Comparison of ENCODE assay signal across 38 cellular contexts in the genomic region with DNA sequence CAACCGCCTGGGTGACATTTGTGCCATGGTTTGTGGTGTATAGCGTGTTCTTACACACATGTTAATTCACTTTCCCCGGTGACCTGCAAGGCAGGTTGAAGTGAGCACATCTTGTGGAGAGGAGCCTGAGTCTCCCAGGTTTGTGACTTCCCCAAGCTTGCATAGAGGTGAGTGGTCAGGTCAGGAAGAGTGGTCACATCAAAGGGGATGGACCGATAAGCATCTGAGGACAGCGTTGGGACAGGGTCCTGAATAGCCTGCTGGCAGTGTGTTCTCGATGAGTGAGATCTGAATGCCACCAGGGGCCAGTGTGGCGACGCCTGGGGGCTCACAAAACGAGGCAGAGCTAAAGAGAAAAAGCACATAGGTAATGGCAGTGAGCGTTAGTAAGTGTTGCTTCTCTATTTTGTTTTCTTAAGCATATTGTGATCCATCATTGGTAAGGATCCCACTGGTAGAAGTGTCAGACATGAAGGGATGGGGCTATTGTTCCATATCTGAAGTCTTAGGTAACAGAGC.
A peak's percentile ranks its signal among the peaks of the same experiment; 100 is the strongest.
DNase-seq lines count a peak whose midpoint lies in the region; ATAC-seq, FAIRE-seq and TF ChIP-seq lines count a peak whose summit lies in the region.
"Had no signal": no experiment of that assay in that cellular context is flagged by ENCODE, and none has a peak within 500 bp of the region (broad histone marks: within the 10 kb centered on the region; RNA-seq: fewer than 3 reads in every experiment).

No MANE protein-coding gene starts in this region.

- no peak for TF ChIP-seq EP300 in HepG2 (IDR thresholded peaks at IDR 0.05; ENCODE audit: low read depth in 2 of 2, low read length in 2 of 2)
- TF ChIP-seq EP300 in HepG2 (CRISPR knock-in tag; IDR thresholded peaks at IDR 0.05; ENCODE audit: borderline replicate concordance): no peak
- TF ChIP-seq EP300 in K562 (IDR thresholded peaks at IDR 0.05; ENCODE audit: low read length): no peak

- no peaks in the 10 kb centered on the region for H3K9me2 ChIP-seq in Karpas-422 (replicated peaks; ENCODE audit: insufficient read depth, low read length)

- no peaks in the 10 kb centered on the region for H3K9me1 ChIP-seq in K562 (ENCODE audit: control insufficient read depth, insufficient read depth, low read length)

- peak; percentile 73 for TF ChIP-seq CTCF in HepG2 (CRISPR knock-in tag; IDR thresholded peaks at IDR 0.05)
- TF ChIP-seq CTCF in right lobe of liver (IDR thresholded peaks at IDR 0.05): no peak
- TF ChIP-seq CTCF in K562 (IDR thresholded peaks at IDR 0.05 in 2 of 3, conservative IDR thresholded peaks at IDR 0.05 in 1 of 3; ENCODE audit: insufficient read depth in 2 of 3, low read depth in 1 of 3, low read length in 3 of 3): 0 out of 6 replicates have a peak, but pooled peaks of 2 of the 3 experiments have one; percentile 3 to 19
- TF ChIP-seq CTCF in osteoblast (IDR thresholded peaks at IDR 0.05; ENCODE audit: extremely low read depth, low read depth, low read length): no peak

- H3K27ac ChIP-seq in HepG2 (ENCODE audit: extremely low read length, insufficient read depth, low read length) (no peak overlapping the region), right lobe of liver (no peak overlapping the region), Karpas-422 (ENCODE audit: low read length) (no peak overlapping the region), K562 (ENCODE audit: extremely low read depth, low read depth, low read length) (no peak overlapping the region), osteoblast (ENCODE audit: low read depth, low read length) (no peak overlapping the region)
- H3K27ac ChIP-seq: brain microvascular endothelial cell, C4-2B, esophagus muscularis mucosa, heart left ventricle, parathyroid adenoma, right atrium auricular region, thoracic aorta, VCaP had no signal

- H3K4me3 ChIP-seq in HepG2 (replicated peaks in 1 of 3; ENCODE audit: insufficient read depth in 1 of 3, low read depth in 2 of 3, low read length in 3 of 3): no peak overlapping the region
- no peak overlapping the region for H3K4me3 ChIP-seq in right lobe of liver
- H3K4me3 ChIP-seq in Karpas-422 (ENCODE audit: low read length): no peak overlapping the region
- no peak overlapping the region for H3K4me3 ChIP-seq in K562
- no peak overlapping the region for H3K4me3 ChIP-seq in osteoblast (ENCODE audit: insufficient read depth, low read length)
- H3K4me3 ChIP-seq: esophagus muscularis mucosa, heart left ventricle, right atrium auricular region, smooth muscle cell, thoracic aorta had no signal

- H3K27me3 ChIP-seq in HepG2 (ENCODE audit: control insufficient read depth in 1 of 2, insufficient read depth in 2 of 2, low read length in 2 of 2) (no peaks in the 10 kb centered on the region; a peak in 1 of 5 replicates), right lobe of liver (no peaks in the 10 kb centered on the region), Karpas-422 (ENCODE audit: low read length) (no peaks in the 10 kb centered on the region), K562 (ENCODE audit: control insufficient read depth in 2 of 2, insufficient read depth in 2 of 2, low read length in 2 of 2) (peaks cover 0 to 14% of the 10 kb centered on the region in 2 experiments; a peak in 2 of 5 replicates), osteoblast (ENCODE audit: insufficient read depth, low read length) (peaks cover 26% of the 10 kb centered on the region)
- H3K27me3 ChIP-seq: right atrium auricular region had no signal

- 25% methylated on average over 9 of the region's 10 CpGs for WGBS in HepG2 (ENCODE audit: low lambda C conversion rate)
- 45% methylated on average over 10 of the region's 10 CpGs for WGBS in right lobe of liver (ENCODE audit: insufficient coverage, low coverage, low lambda C conversion rate, missing lambda C conversion rate)
- 1% methylated on average over 10 of the region's 10 CpGs for WGBS in K562 (ENCODE audit: insufficient coverage, low coverage, missing lambda C conversion rate)

- no peaks in the 10 kb centered on the region for H4K20me1 ChIP-seq in HepG2 (ENCODE audit: insufficient read depth, low read length)
- no peaks in the 10 kb centered on the region for H4K20me1 ChIP-seq in Karpas-422 (ENCODE audit: insufficient read depth, low read depth, low read length)
- H4K20me1 ChIP-seq in K562 (replicated peaks; ENCODE audit: control insufficient read depth, insufficient read depth, low read length): peaks cover 3% of the 10 kb centered on the region; the same call in 1 of the 2 replicates
- no peaks in the 10 kb centered on the region for H4K20me1 ChIP-seq in osteoblast (ENCODE audit: insufficient read depth, low read length)

- TF ChIP-seq POLR2A in HepG2 (IDR thresholded peaks at IDR 0.05; ENCODE audit: insufficient read depth in 1 of 2, low read depth in 2 of 2, low read length in 2 of 2) (no peak), right lobe of liver (IDR thresholded peaks at IDR 0.05) (no peak), K562 (conservative IDR thresholded peaks at IDR 0.05) (no peak)

- ATAC-seq in HepG2 (peak; percentile 77), right lobe of liver (no peak), K562 (no peak), left cardiac atrium (no peak)
- ATAC-seq: activated naive CD4-positive, alpha-beta T cell treated with anti-CD3 and anti-CD28 coated beads, Interleukin-2, amount 50 U/mL, for 72 hours; heart left ventricle; stimulated activated naive CD8-positive, alpha-beta T cell treated with anti-CD3 and anti-CD28 coated beads, Interleukin-15, Interleukin-2, amounts not matched to agents 100 U/mL and 50 U/mL, for 24 hours had no signal

- FAIRE-seq in HepG2 (lab: Jason Lieb, UNC): no peak
- FAIRE-seq in K562 (lab: Jason Lieb, UNC): no peak
- FAIRE-seq: endometrium had no signal

- H3K9me3 ChIP-seq in HepG2 (ENCODE audit: low read length) (no peaks in the 10 kb centered on the region), right lobe of liver (no peaks in the 10 kb centered on the region), Karpas-422 (ENCODE audit: low read length) (no peaks in the 10 kb centered on the region), K562 (replicated peaks; ENCODE audit: control insufficient read depth, insufficient read depth, low read depth, low read length) (no peaks in the 10 kb centered on the region), osteoblast (ENCODE audit: low read depth, low read length) (no peaks in the 10 kb centered on the region)
- H3K9me3 ChIP-seq: Caco-2, esophagus muscularis mucosa, heart left ventricle, right atrium auricular region, thoracic aorta had no signal

- H3K79me2 ChIP-seq in HepG2 (ENCODE audit: insufficient read depth, low read length) (no peaks in the 10 kb centered on the region), Karpas-422 (ENCODE audit: low read length) (no peaks in the 10 kb centered on the region), K562 (ENCODE audit: control insufficient read depth, insufficient read depth, low read length) (no peaks in the 10 kb centered on the region), osteoblast (ENCODE audit: insufficient read depth, low read length) (no peaks in the 10 kb centered on the region)
- H3K79me2 ChIP-seq: parathyroid adenoma had no signal

- POLR2A ChIA-PET in HepG2 (lab: Yijun Ruan, JAX) (interaction anchor here (1.1 kb wide), 1 partner anchor 19 kb away, joined by 3 read pairs; no protein-coding TSS in a partner anchor), K562 (lab: Yijun Ruan, JAX) (no interaction called here)

- TF ChIP-seq RAD21 in HepG2 (CRISPR knock-in tag; IDR thresholded peaks at IDR 0.05) (peak; percentile 35; the same call in 1 of the 2 replicates), K562 (CRISPR knock-in tag; conservative IDR thresholded peaks at IDR 0.05 in 1 of 2, IDR thresholded peaks at IDR 0.05 in 1 of 2) (0 out of 4 replicates have a peak, but pooled peaks of 1 of the 2 experiments have one; percentile 21)

- intact Hi-C loops in HepG2 (cut with micrococcal nuclease; ENCODE audit: unreplicated experiment): loop anchor here (1.0 kb wide), 2 partner anchors 8 to 19 kb away; no protein-coding TSS in a partner anchor
- intact Hi-C loops in right lobe of liver (cut with DNase I): no loop called here
- intact Hi-C loops in K562 (cut with micrococcal nuclease): no loop called here
- intact Hi-C loops in left cardiac atrium (cut with DNase I): no loop called here

- no peak overlapping the region for H3K9ac ChIP-seq in HepG2 (ENCODE audit: insufficient read depth, low read depth, low read length)
- no peak overlapping the region for H3K9ac ChIP-seq in Karpas-422 (ENCODE audit: low read length)
- H3K9ac ChIP-seq in K562 (ENCODE audit: insufficient read depth in 1 of 2, low read depth in 2 of 2, low read length in 2 of 2): no peak overlapping the region
- H3K9ac ChIP-seq: parathyroid adenoma had no signal

- in situ Hi-C loops in HepG2 (cut with HindIII; ENCODE audit: extremely low pct_ligation_motif_present, low pct_unique_long_range_greater_than_20kb) (no loop called here), K562 (cut with MboI) (no loop called here)

- H3K4me2 ChIP-seq in HepG2 (ENCODE audit: low read depth, low read length) (no peak overlapping the region), Karpas-422 (ENCODE audit: low read depth, low read length, poor library complexity, severe bottlenecking) (no peak overlapping the region), K562 (ENCODE audit: insufficient read depth, low read length) (no peak overlapping the region), osteoblast (ENCODE audit: insufficient read depth, low read length) (no peak overlapping the region)

- peak; percentile 23 for DNase-seq in HepG2 (ENCODE audit: low spot score)
- DNase-seq in right lobe of liver: no peak
- peak; percentile 46 for DNase-seq in Karpas-422
- DNase-seq in K562 (ENCODE audit: extremely low read depth in 1 of 4, low spot score in 3 of 4): no peak
- DNase-seq in osteoblast (ENCODE audit: insufficient read length, low spot score, missing footprints): peak; percentile 80
- DNase-seq in T-helper 2 cell: no peak
- DNase-seq in putamen (ENCODE audit: low spot score): no peak
- DNase-seq in left cardiac atrium: no peak
- DNase-seq: 8988T; activated CD4-positive, alpha-beta T cell treated with anti-CD3 and anti-CD28 coated beads, Interleukin-2, amount 10 ng/mL, durations not matched to agents 24 days and 14 days; activated effector memory CD4-positive, alpha-beta T cell treated with Interleukin-2 at 50 U/mL for 16 hours; amygdala; brain microvascular endothelial cell; cerebellar nuclear complex; foreskin fibroblast; GDM1; heart left ventricle; HFFc6; KBM-7; MM.1S; NCI-H1417; NCI-H2029 treated with DMSO at 0.1 percent for 48 hours; NCI-H2227 treated with DMSO at 0.1 percent for 48 hours; NCI-H526; SIG-M5; stimulated activated CD4-positive, alpha-beta T cell treated with anti-CD3 and anti-CD28 coated beads, Interleukin-1b, Interleukin-23, amount 100 ng/mL, for 48 hours; stimulated activated naive CD8-positive, alpha-beta T cell treated with anti-CD3 and anti-CD28 coated beads, Interleukin-15, Interleukin-2, amounts not matched to agents 100 U/mL and 50 U/mL, for 24 hours; T-helper 9 cell had no signal

- H3K36me3 ChIP-seq in HepG2 (replicated peaks in 1 of 2; ENCODE audit: control insufficient read depth in 1 of 2, insufficient read depth in 2 of 2, low read length in 2 of 2) (no peaks in the 10 kb centered on the region), right lobe of liver (no peaks in the 10 kb centered on the region), Karpas-422 (ENCODE audit: insufficient read depth, low read length) (no peaks in the 10 kb centered on the region), K562 (ENCODE audit: control insufficient read depth, insufficient read depth, low read length) (no peaks in the 10 kb centered on the region), osteoblast (ENCODE audit: insufficient read depth, low read length) (no peaks in the 10 kb centered on the region)
- H3K36me3 ChIP-seq: brain microvascular endothelial cell, esophagus muscularis mucosa, heart left ventricle, right atrium auricular region, thoracic aorta had no signal

- CTCF ChIA-PET in HepG2 (lab: Yijun Ruan, JAX; ENCODE audit: low intra/inter-chr PET ratio, low total read pairs): interaction anchor here (1.2 to 2.0 kb wide), 2 partner anchors 19 to 136 kb away, joined by 3 to 13 read pairs; no protein-coding TSS in a partner anchor
- CTCF ChIA-PET in K562 (lab: Yijun Ruan, JAX; ENCODE audit: low intra/inter-chr PET ratio): no interaction called here

- BruUV-seq in HepG2 (replicated peaks; lab: Mats Ljungman, UMichigan) (no TSS peak), K562 (replicated peaks; lab: Mats Ljungman, UMichigan) (no TSS peak)

- H2AFZ ChIP-seq in HepG2 (ENCODE audit: low read length) (no peak overlapping the region), Karpas-422 (ENCODE audit: low read length) (no peak overlapping the region), K562 (ENCODE audit: low read depth, low read length) (no peak overlapping the region), osteoblast (ENCODE audit: low read length) (no peak overlapping the region)
- H2AFZ ChIP-seq: parathyroid adenoma had no signal

- 0 out of 2 replicates have a peak, but pooled peaks cover 4% of the 10 kb centered on the region for H3K4me1 ChIP-seq in HepG2 (ENCODE audit: insufficient read depth, low read length)
- no peaks in the 10 kb centered on the region for H3K4me1 ChIP-seq in right lobe of liver
- no peaks in the 10 kb centered on the region for H3K4me1 ChIP-seq in Karpas-422 (ENCODE audit: low read length)
- peaks cover 0 to 3% of the 10 kb centered on the region in 2 experiments; a peak in 1 of 5 replicates for H3K4me1 ChIP-seq in K562 (replicated peaks in 1 of 2; ENCODE audit: control insufficient read depth in 2 of 2, insufficient read depth in 2 of 2, low read length in 2 of 2)
- H3K4me1 ChIP-seq in osteoblast (ENCODE audit: insufficient read depth, low read length): no peaks in the 10 kb centered on the region
- H3K4me1 ChIP-seq: Caco-2, esophagus muscularis mucosa, heart left ventricle, parathyroid adenoma, right atrium auricular region had no signal

Comparison
In these comparisons a context has a peak if more than half of its experiments do, and no peak if none do; other contexts are left out.
1. DNase-seq: peak in HepG2 (single experiment), Karpas-422 (single experiment) and osteoblast (single experiment); none in right lobe of liver (0 of 3), K562 (0 of 4), T-helper 2 cell (0 of 5), putamen (single experiment) and left cardiac atrium (single experiment).
2. CTCF ChIP-seq: peak in HepG2 (single experiment) and K562 (2 of 3); none in right lobe of liver (0 of 4) and osteoblast (single experiment).
3. Of the 241 proteins assayed by ChIP-seq in both HepG2 and K562: peak only in HepG2: SMC3, STAG1 and XRCC5; only in K562: none; in both: CTCF; in neither: 236; mixed calls (peak in some experiments, not most) for 1.